ENCODE assay signal across 27 cellular contexts in the genomic region with DNA sequence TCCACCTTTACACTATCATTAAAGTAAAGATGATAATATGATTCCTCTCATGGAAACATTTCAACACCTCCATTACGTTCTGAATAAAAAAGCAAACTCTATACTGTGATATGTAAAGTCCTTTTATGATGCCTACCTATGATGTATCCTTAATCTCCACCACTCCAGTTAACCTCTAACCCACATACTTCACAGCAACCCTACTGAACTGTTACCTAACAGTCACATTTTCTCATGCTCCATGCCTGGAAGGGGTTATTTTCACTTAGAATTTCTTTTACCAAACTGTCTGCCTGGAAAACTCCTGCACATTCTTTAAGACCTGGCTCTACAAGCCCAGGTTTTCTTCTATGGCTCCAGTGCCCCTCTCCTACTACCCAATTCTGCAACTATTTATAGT.
A peak's percentile ranks its signal among the peaks of the same experiment; 100 is the strongest.
DNase-seq lines count a peak whose midpoint lies in the region; ATAC-seq, FAIRE-seq and TF ChIP-seq lines count a peak whose summit lies in the region.
"Had no signal": no experiment of that assay in that cellular context is flagged by ENCODE, and none has a peak within 500 bp of the region (broad histone marks: within the 10 kb centered on the region; RNA-seq: fewer than 3 reads in every experiment).

No MANE protein-coding gene starts in this region.

- in situ Hi-C loops in GM13976 (cut with MboI; ENCODE audit: low sequenced_read_pairs, unreplicated experiment) = no loop called here

- H3K36me3 Mint-ChIP-seq in naive B cell = peaks cover 50 to 51% of the 10 kb centered on the region in 2 donors
- H3K36me3 Mint-ChIP-seq in activated naive CD4-positive, alpha-beta T cell treated with anti-CD3 and anti-CD28 coated beads for 36 hours (ENCODE audit: low read depth) = peaks cover 32% of the 10 kb centered on the region

- FAIRE-seq in GM12892 (lab: Jason Lieb, UNC) (peak; percentile 84), HTR-8/SVneo (lab: Jason Lieb, UNC) (peak; percentile 54)
- FAIRE-seq: GM12878 had no signal

- H3K9me3 Mint-ChIP-seq in naive B cell = peaks cover 9 to 34% (median 26%) of the 10 kb centered on the region in 7 donors
- H3K9me3 Mint-ChIP-seq in activated naive CD4-positive, alpha-beta T cell treated with anti-CD3 and anti-CD28 coated beads for 36 hours = peaks cover 15% of the 10 kb centered on the region
- H3K9me3 Mint-ChIP-seq: activated naive CD4-positive, alpha-beta T cell treated with anti-CD3 and anti-CD28 coated beads, Interleukin-2, amount 50 U/mL, for 24 hours had no signal

- peak overlapping the region; percentile 28 to 95 (median 83) for H3K27ac Mint-ChIP-seq in naive B cell
- H3K27ac Mint-ChIP-seq in activated naive CD4-positive, alpha-beta T cell treated with anti-CD3 and anti-CD28 coated beads for 36 hours = no peak overlapping the region
- H3K27ac Mint-ChIP-seq: activated CD4-positive, alpha-beta memory T cell treated with anti-CD3 and anti-CD28 coated beads, Interleukin-2, amount 10 ng/mL, durations not matched to agents 7 days and 5 days; activated naive CD4-positive, alpha-beta T cell treated with anti-CD3 and anti-CD28 coated beads, Interleukin-2, amount 50 U/mL, for 24 hours; T-helper 17 cell had no signal

- peaks cover 41 to 68% (median 67%) of the 10 kb centered on the region in 3 donors for H3K4me1 Mint-ChIP-seq in naive B cell
- no peaks in the 10 kb centered on the region for H3K4me1 Mint-ChIP-seq in activated naive CD4-positive, alpha-beta T cell treated with anti-CD3 and anti-CD28 coated beads for 36 hours (ENCODE audit: low read depth)
- H3K4me1 Mint-ChIP-seq: activated CD4-positive, alpha-beta memory T cell treated with anti-CD3 and anti-CD28 coated beads, Interleukin-2, amount 10 ng/mL, durations not matched to agents 7 days and 5 days had no signal

- CTCF ChIA-PET in activated naive CD4-positive, alpha-beta T cell treated with anti-CD3 and anti-CD28 coated beads for 36 hours (lab: Charles Lee) = no interaction called here

- intact Hi-C loops in activated naive CD4-positive, alpha-beta T cell treated with anti-CD3 and anti-CD28 coated beads for 36 hours (cut with micrococcal nuclease) = no loop called here

- peak overlapping the region in 3 of 8 donors; percentile 7 to 43 (median 12) for H3K4me3 Mint-ChIP-seq in naive B cell
- no peak overlapping the region for H3K4me3 Mint-ChIP-seq in activated naive CD4-positive, alpha-beta T cell treated with anti-CD3 and anti-CD28 coated beads for 36 hours
- H3K4me3 Mint-ChIP-seq: activated CD4-positive, alpha-beta memory T cell treated with anti-CD3 and anti-CD28 coated beads, Interleukin-2, amount 10 ng/mL, durations not matched to agents 7 days and 5 days; activated naive CD4-positive, alpha-beta T cell treated with anti-CD3 and anti-CD28 coated beads, Interleukin-2, amount 50 U/mL, for 24 hours; T-helper 17 cell had no signal

- no peak for ATAC-seq in naive B cell (ENCODE audit: low read depth in 2 of 2)
- no peak for ATAC-seq in GM21786 (IDR thresholded peaks at IDR 0.05; ENCODE audit: unreplicated experiment)
- ATAC-seq: GM12878, HCT116, left lung, sciatic nerve, SK-N-SH treated with all-trans-retinoic acid at 6 μM for 48 hours, T-helper 17 cell had no signal

- DNase-seq in GM12892 (ENCODE audit: insufficient read length) = no peak
- no peak for DNase-seq in HTR-8/SVneo (ENCODE audit: insufficient read length, low spot score)
- DNase-seq in amniotic epithelial cell (ENCODE audit: low read depth) = peak; percentile 23
- DNase-seq in naive B cell = no peak
- DNase-seq in activated naive CD4-positive, alpha-beta T cell treated with anti-CD3 and anti-CD28 coated beads for 36 hours = no peak
- no peak for DNase-seq in GM13976 (ENCODE audit: low spot score)
- DNase-seq: activated CD4-positive, alpha-beta memory T cell treated with anti-CD3 and anti-CD28 coated beads, Interleukin-2, amount 10 ng/mL, durations not matched to agents 7 days and 5 days; amygdala; brain microvascular endothelial cell; C1 segment of cervical spinal cord; hypothalamus; left lung; NCI-H1048; NCI-H1694 treated with DMSO at 0.1 percent for 48 hours; NCI-H2171 treated with DMSO at 0.1 percent for 48 hours; NCI-H510A treated with DMSO at 0.1 percent for 48 hours; OCI-M1; stimulated activated CD4-positive, alpha-beta T cell treated with anti-CD3 and anti-CD28 coated beads, Interleukin-12 subunit alpha, Interleukin-12 subunit beta, amount 100 ng/mL, for 4 hours; stimulated activated CD4-positive, alpha-beta T cell treated with anti-CD3 and anti-CD28 coated beads, Interleukin-2, amount 100 ng/mL, for 48 hours; T-helper 17 cell; tibial artery had no signal

- TF ChIP-seq CTCF in GM13976 (IDR thresholded peaks at IDR 0.05; ENCODE audit: borderline replicate concordance, control extremely low read depth, extremely low read depth, insufficient read depth, missing control alignments) = no peak

- no peak for TF ChIP-seq POLR2A in GM12892 (IDR thresholded peaks at IDR 0.05; ENCODE audit: low read depth, low read length)

- H3K27me3 Mint-ChIP-seq in naive B cell = no peaks in the 10 kb centered on the region
- H3K27me3 Mint-ChIP-seq in activated naive CD4-positive, alpha-beta T cell treated with anti-CD3 and anti-CD28 coated beads for 36 hours (ENCODE audit: low read depth) = no peaks in the 10 kb centered on the region
- H3K27me3 Mint-ChIP-seq: activated CD4-positive, alpha-beta memory T cell treated with anti-CD3 and anti-CD28 coated beads, Interleukin-2, amount 10 ng/mL, durations not matched to agents 7 days and 5 days; activated naive CD4-positive, alpha-beta T cell treated with anti-CD3 and anti-CD28 coated beads, Interleukin-2, amount 50 U/mL, for 24 hours; T-helper 17 cell had no signal
